ENCODE assay signal across 9 cellular contexts in the genomic region with DNA sequence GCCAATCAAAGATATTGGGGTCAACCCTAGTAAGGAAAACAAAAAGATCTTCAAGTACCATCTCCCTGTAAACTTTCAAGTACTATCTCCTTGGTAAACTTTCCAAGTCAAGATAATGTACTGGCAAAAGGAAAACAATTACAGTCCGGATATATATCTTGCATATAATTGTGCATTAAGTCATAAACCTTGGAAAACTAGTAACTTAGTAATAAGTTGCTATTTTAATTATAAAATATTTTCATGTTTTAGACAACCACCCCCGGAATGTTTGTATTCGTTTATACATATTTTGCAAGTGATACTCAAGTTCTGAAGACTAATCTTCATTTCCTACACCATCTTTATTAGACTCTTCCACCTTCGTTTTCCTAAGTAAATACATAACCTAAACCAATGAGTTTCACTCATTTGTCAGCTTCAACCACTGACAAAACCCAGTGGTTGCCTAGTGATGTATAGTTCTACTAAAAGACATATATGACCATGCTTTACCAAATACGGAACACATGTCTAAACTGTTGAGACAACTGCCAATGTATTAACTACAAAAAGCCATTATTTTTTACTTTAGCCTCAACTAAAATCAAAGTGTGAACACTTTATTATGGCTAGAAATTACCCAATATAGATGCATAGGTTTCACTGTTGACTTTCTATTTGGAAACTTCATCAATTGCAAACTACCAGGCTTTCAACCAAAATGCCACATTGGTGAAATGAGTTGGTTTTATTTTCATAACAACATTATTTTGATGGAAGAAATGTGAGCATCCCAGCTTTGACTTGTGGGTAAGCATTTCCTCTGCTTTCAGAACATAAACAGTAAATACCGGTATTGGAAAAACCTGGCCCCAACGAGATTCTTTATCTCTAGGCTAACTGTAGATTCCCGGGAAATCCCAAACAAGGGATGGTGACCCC. TPM values are rescaled to one million over a fixed set of nuclear protein-coding genes. Genes with fewer than 3 reads are reported as not detected.
A peak's percentile ranks its signal among the peaks of the same experiment; 100 is the strongest.
DNase-seq lines count a peak whose midpoint lies in the region; ATAC-seq, FAIRE-seq and TF ChIP-seq lines count a peak whose summit lies in the region.
"Had no signal": no experiment of that assay in that cellular context is flagged by ENCODE, and none has a peak within 500 bp of the region (broad histone marks: within the 10 kb centered on the region; RNA-seq: fewer than 3 reads in every experiment).

No MANE protein-coding gene starts in this region.

- H3K9ac ChIP-seq in rectal smooth muscle tissue (ENCODE audit: low read length), result peak overlapping the region; percentile 13

- peaks cover 4% of the 10 kb centered on the region for H3K4me1 ChIP-seq in rectal smooth muscle tissue (ENCODE audit: control insufficient read depth, insufficient read depth, low read length)

- H3K27ac ChIP-seq in rectal smooth muscle tissue (ENCODE audit: low read depth, low read length), result peak overlapping the region; percentile 94
- H3K27ac ChIP-seq: neutrophil had no signal

- ATAC-seq in HG03139 (IDR thresholded peaks at IDR 0.05; ENCODE audit: unreplicated experiment) (no peak), HG02981 (IDR thresholded peaks at IDR 0.05; ENCODE audit: unreplicated experiment) (no peak)

- TF ChIP-seq CTCF in GM12865 (IDR thresholded peaks at IDR 0.05; ENCODE audit: insufficient read depth, low read depth, low read length, missing control alignments), result no peak
- no peak for TF ChIP-seq CTCF in fibroblast of mammary gland (conservative IDR thresholded peaks at IDR 0.05; ENCODE audit: control insufficient read depth, insufficient read depth, low read depth, low read length)

- H3K4me3 ChIP-seq in GM12865 (ENCODE audit: low read depth, low read length), result peak overlapping the region; percentile 60
- peak overlapping the region; percentile 64 for H3K4me3 ChIP-seq in fibroblast of mammary gland (ENCODE audit: control insufficient read depth, low read depth, low read length)
- peak overlapping the region; percentile 58 for H3K4me3 ChIP-seq in rectal smooth muscle tissue (ENCODE audit: low read length)

- no peaks in the 10 kb centered on the region for H3K27me3 ChIP-seq in rectal smooth muscle tissue (ENCODE audit: control insufficient read depth, insufficient read depth, low read length)

- DNase-seq in GM12865 (ENCODE audit: low read depth) (peak; percentile 3), RCC 7860 (ENCODE audit: low spot score) (no peak), fibroblast of mammary gland (ENCODE audit: low read depth) (no peak), HT-29 (ENCODE audit: low spot score) (no peak), dedifferentiated amniotic fluid mesenchymal stem cell (ENCODE audit: extremely low spot score) (no peak)

- no peaks in the 10 kb centered on the region for H3K36me3 ChIP-seq in rectal smooth muscle tissue (ENCODE audit: control insufficient read depth, insufficient read depth, low read length)
- H3K36me3 ChIP-seq: neutrophil had no signal

- peak; percentile 51 for FAIRE-seq in RCC 7860 (lab: Jason Lieb, UNC)

RNA-seq across cellular contexts. Expression of a gene that starts 1.6 kb away (rescaled TPM):
- not detected in 2 replicates for total RNA-seq in HT-29 (2014; rRNA removed; shearing (Covaris generic))
